Comparison of ENCODE assay signal across 26 cellular contexts in the genomic region with DNA sequence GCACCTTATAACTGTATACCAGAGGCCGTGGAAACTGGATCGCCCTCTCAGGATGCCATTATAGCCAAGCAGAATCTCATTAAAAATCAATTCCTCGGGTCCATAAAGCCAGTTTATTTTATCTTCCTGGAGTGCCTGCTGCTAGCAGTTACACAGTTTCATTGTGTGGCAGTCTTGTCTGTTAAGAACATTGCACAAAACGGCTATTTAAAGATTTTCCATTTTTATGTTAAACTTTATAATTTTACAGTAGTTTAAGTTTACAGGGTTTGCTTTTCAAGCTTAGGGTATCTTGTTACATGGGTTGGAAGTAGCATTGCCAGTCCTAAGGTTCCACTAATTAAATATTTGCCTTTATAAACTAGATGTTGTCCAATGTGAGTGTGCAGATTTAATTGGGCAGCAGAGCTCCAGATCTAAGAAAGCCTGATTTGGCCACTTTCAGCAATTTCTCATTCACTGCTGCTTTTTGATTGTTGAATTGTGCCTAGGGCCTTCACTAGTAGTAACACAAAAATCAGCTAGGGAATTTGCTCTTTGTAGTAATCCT. TPM values are rescaled to one million over a fixed set of nuclear protein-coding genes. Genes with fewer than 3 reads are reported as not detected.
A peak's percentile ranks its signal among the peaks of the same experiment; 100 is the strongest.
DNase-seq lines count a peak whose midpoint lies in the region; ATAC-seq, FAIRE-seq and TF ChIP-seq lines count a peak whose summit lies in the region.
"Had no signal": no experiment of that assay in that cellular context is flagged by ENCODE, and none has a peak within 500 bp of the region (broad histone marks: within the 10 kb centered on the region; RNA-seq: fewer than 3 reads in every experiment).

No MANE protein-coding gene starts in this region.

- H3K4me1 Mint-ChIP-seq in neural progenitor cell: peaks cover 13% of the 10 kb centered on the region

- TF ChIP-seq CTCF in HCT116 (IDR thresholded peaks at IDR 0.05 in 2 of 3, conservative IDR thresholded peaks at IDR 0.05 in 1 of 3; ENCODE audit: borderline replicate concordance in 1 of 3, insufficient read depth in 1 of 3, low read depth in 2 of 3, low read length in 2 of 3): no peak
- no peak for TF ChIP-seq CTCF in neural progenitor cell (IDR thresholded peaks at IDR 0.05)

- H3K27me3 Mint-ChIP-seq in neural progenitor cell (ENCODE audit: insufficient read depth, low read depth): peaks cover 3% of the 10 kb centered on the region

- no peaks in the 10 kb centered on the region for H3K9me3 Mint-ChIP-seq in neural progenitor cell
- H3K9me3 Mint-ChIP-seq: CD8-positive, alpha-beta T cell had no signal

- H3K36me3 ChIP-seq in HCT116 (ENCODE audit: control insufficient read depth in 1 of 2, insufficient read depth in 2 of 2, low read length in 2 of 2): no peaks in the 10 kb centered on the region
- H3K36me3 ChIP-seq in neural progenitor cell: no peaks in the 10 kb centered on the region
- H3K36me3 ChIP-seq: BLaER1 treated with 17β-estradiol and CSF1 and Interleukin-3, amounts not matched to agents 10 nM and 100 nM; HAP-1; Peyer's patch had no signal

- H4K20me1 ChIP-seq in HCT116 (ENCODE audit: insufficient read depth) (no peaks in the 10 kb centered on the region), neural progenitor cell (ENCODE audit: low read depth) (no peaks in the 10 kb centered on the region)
- H4K20me1 ChIP-seq: BLaER1 treated with 17β-estradiol and CSF1 and Interleukin-3, amounts not matched to agents 10 nM and 100 nM had no signal

- peak overlapping the region; percentile 65 for H2AFZ ChIP-seq in HCT116 (ENCODE audit: low read depth, low read length, poor library complexity, severe bottlenecking)
- peak overlapping the region; percentile 50 for H2AFZ ChIP-seq in neural progenitor cell (replicated peaks)
- H2AFZ ChIP-seq: GM23248 had no signal

- CTCF ChIA-PET in HCT116 (lab: Charles Lee): no interaction called here

- no peaks in the 10 kb centered on the region for H3K36me3 Mint-ChIP-seq in neural progenitor cell
- H3K36me3 Mint-ChIP-seq: CD8-positive, alpha-beta T cell had no signal

- H3K4me1 ChIP-seq in HCT116 (ENCODE audit: control insufficient read depth in 1 of 2, insufficient read depth in 2 of 2, low read length in 2 of 2): peaks cover 6 to 10% of the 10 kb centered on the region in 2 experiments; a peak in 3 of 4 replicates
- peaks cover 17% of the 10 kb centered on the region for H3K4me1 ChIP-seq in neural progenitor cell
- H3K4me1 ChIP-seq: BLaER1 treated with 17β-estradiol and CSF1 and Interleukin-3, amounts not matched to agents 10 nM and 100 nM; Peyer's patch had no signal

- ATAC-seq in HCT116: no peak
- ATAC-seq: CD8-positive, alpha-beta T cell had no signal

- intact Hi-C loops in HCT116 (cut with micrococcal nuclease): loop anchor here (10.0 kb wide), 1 partner anchor 571 kb away; no protein-coding TSS in a partner anchor

- no peaks in the 10 kb centered on the region for H3K9me2 ChIP-seq in HCT116 (ENCODE audit: insufficient read depth)

- no peak overlapping the region for H3K27ac ChIP-seq in HCT116 (ENCODE audit: low read depth, low read length)
- no peak overlapping the region for H3K27ac ChIP-seq in neural progenitor cell
- H3K27ac ChIP-seq: BLaER1 treated with 17β-estradiol and CSF1 and Interleukin-3, amounts not matched to agents 10 nM and 100 nM; GM23248; HL-60; Peyer's patch had no signal

- H3K79me2 ChIP-seq in HCT116 (ENCODE audit: insufficient read depth, low read length) (no peaks in the 10 kb centered on the region), neural progenitor cell (ENCODE audit: low read depth) (no peaks in the 10 kb centered on the region)

- TF ChIP-seq RAD21 in HCT116 (IDR thresholded peaks at IDR 0.05; ENCODE audit: low read depth): no peak

- BruUV-seq in HCT116 (replicated peaks; lab: Mats Ljungman, UMichigan): no TSS peak

- H3K4me2 ChIP-seq in HCT116 (ENCODE audit: low read length) (no peak overlapping the region), neural progenitor cell (no peak overlapping the region)
- H3K4me2 ChIP-seq: BLaER1 treated with 17β-estradiol and CSF1 and Interleukin-3, amounts not matched to agents 10 nM and 100 nM had no signal

- H3K9ac ChIP-seq in HCT116 (ENCODE audit: low read length) (no peak overlapping the region), neural progenitor cell (no peak overlapping the region)
- H3K9ac ChIP-seq: BLaER1 treated with 17β-estradiol and CSF1 and Interleukin-3, amounts not matched to agents 10 nM and 100 nM; GM23248 had no signal

- H3K4me3 Mint-ChIP-seq in neural progenitor cell: no peak overlapping the region
- H3K4me3 Mint-ChIP-seq: CD8-positive, alpha-beta T cell had no signal

- no peak overlapping the region for H3K27ac Mint-ChIP-seq in neural progenitor cell
- H3K27ac Mint-ChIP-seq: CD8-positive, alpha-beta T cell had no signal

- TF ChIP-seq POLR2A in HCT116 (IDR thresholded peaks at IDR 0.05; ENCODE audit: borderline replicate concordance, extremely low read depth, insufficient read depth, insufficient read length): no peak

- peaks cover 3% of the 10 kb centered on the region for H3F3A ChIP-seq in neural progenitor cell (ENCODE audit: low read depth)

- H3K27me3 ChIP-seq in HCT116 (ENCODE audit: insufficient read depth, low read length) (no peaks in the 10 kb centered on the region), neural progenitor cell (no peaks in the 10 kb centered on the region)
- H3K27me3 ChIP-seq: BLaER1 treated with 17β-estradiol and CSF1 and Interleukin-3, amounts not matched to agents 10 nM and 100 nM; Peyer's patch had no signal

- RAD21 ChIA-PET in HCT116 (lab: Charles Lee; ENCODE audit: low non-redundant PET in 1 of 2, low total read pairs in 2 of 2, uncharacterized antibody in 2 of 2, unreplicated experiment in 2 of 2): no interaction called here

- H3K9me3 ChIP-seq in HCT116 (ENCODE audit: control insufficient read depth in 1 of 2, insufficient read depth in 1 of 2, low read depth in 1 of 2, low read length in 2 of 2) (no peaks in the 10 kb centered on the region), neural progenitor cell (ENCODE audit: low read depth) (no peaks in the 10 kb centered on the region)
- H3K9me3 ChIP-seq: BLaER1 treated with 17β-estradiol and CSF1 and Interleukin-3, amounts not matched to agents 10 nM and 100 nM; HAP-1; Peyer's patch had no signal

- H3K4me3 ChIP-seq in HCT116 (replicated peaks in 1 of 2; ENCODE audit: low read depth in 1 of 2, low read length in 2 of 2) (no peak overlapping the region), neural progenitor cell (no peak overlapping the region)
- H3K4me3 ChIP-seq: BLaER1 treated with 17β-estradiol and CSF1 and Interleukin-3, amounts not matched to agents 10 nM and 100 nM; GM23248; HAP-1; Peyer's patch had no signal

- no peak for FAIRE-seq in frontal cortex (lab: Jason Lieb, UNC)
- FAIRE-seq: GM12891 had no signal

- DNase-seq in HCT116 (ENCODE audit: low read depth, low spot score) (no peak), NCI-H1092 (lab: John Stamatoyannopoulos, UW) (peak; percentile 67), NCI-H69 (lab: John Stamatoyannopoulos, UW) (peak; percentile 53), neural progenitor cell (ENCODE audit: low spot score) (no peak), glomerular visceral epithelial cell (ENCODE audit: extremely low spot score) (no peak), NCI-H524 treated with DMSO at 0.1 percent for 48 hours (lab: John Stamatoyannopoulos, UW) (no peak), frontal cortex (ENCODE audit: low spot score in 2 of 2) (no peak), H4 (ENCODE audit: low spot score) (no peak)
- DNase-seq: ACHN; Calu3; CD8-positive, alpha-beta T cell; DMS153; GM23248; KBM-7; NCI-H1105 treated with DMSO at 0.1 percent for 48 hours; NCI-H2107; NCI-H2227 treated with DMSO at 0.1 percent for 48 hours; NCI-H526; NK-92 treated with Interleukin-12 subunit alpha and Interleukin-12 subunit beta, amount 100 ng/mL, for 24 hours; Peyer's patch; T-helper 1 cell had no signal

- POLR2A ChIA-PET in HCT116 (lab: Charles Lee): no interaction called here

TF ChIP-seq in HCT116, 20 proteins besides CTCF, POLR2A, EP300 and RAD21:
- TF ChIP-seq, protein P1, sequence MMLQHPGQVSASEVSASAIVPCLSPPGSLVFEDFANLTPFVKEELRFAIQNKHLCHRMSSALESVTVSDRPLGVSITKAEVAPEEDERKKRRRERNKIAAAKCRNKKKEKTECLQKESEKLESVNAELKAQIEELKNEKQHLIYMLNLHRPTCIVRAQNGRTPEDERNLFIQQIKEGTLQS (IDR thresholded peaks at IDR 0.05): no peak
- TF ChIP-seq CEBPB (IDR thresholded peaks at IDR 0.05; ENCODE audit: low read depth): no peak
- TF ChIP-seq ELF1 (IDR thresholded peaks at IDR 0.05; ENCODE audit: borderline replicate concordance, low read depth): no peak
- TF ChIP-seq POLR2AphosphoS5 (IDR thresholded peaks at IDR 0.05; ENCODE audit: low read depth, low read length): no peak
- no peak for TF ChIP-seq EGR1 (IDR thresholded peaks at IDR 0.05; ENCODE audit: low read depth)
- TF ChIP-seq FOSL1 (IDR thresholded peaks at IDR 0.05; ENCODE audit: low read depth): no peak
- no peak for TF ChIP-seq JUND (IDR thresholded peaks at IDR 0.05)

RNA-seq across cellular contexts. Expression of gene TMEM30B, which starts 17.0 kb away (rescaled TPM):
- total RNA-seq in HCT116 (2021; ENCODE audit: unreplicated experiment) (0.12 TPM), neural progenitor cell (ENCODE audit: low replicate concordance) (0.07 and 0.09 TPM in 2 replicates), frontal cortex (under 0.01 TPM)
- polyA plus RNA-seq in HCT116 (2012): not detected in 2 replicates
- total RNA-seq in H4 (2014; rRNA removed; shearing (Covaris generic)): not detected in 2 replicates
- total RNA-seq: G401 had no signal

RNA-seq across cellular contexts. Expression of gene PRKCH, which starts 57.3 kb away (rescaled TPM):
- total RNA-seq in HCT116 (2021; ENCODE audit: unreplicated experiment): 16.6 TPM
- 17.4 and 17.7 TPM in 2 replicates for polyA plus RNA-seq in HCT116 (2012)
- total RNA-seq in neural progenitor cell (ENCODE audit: low replicate concordance): 0.22 and 1.3 TPM in 2 replicates
- total RNA-seq in frontal cortex: 21.6 TPM
- total RNA-seq in H4 (2014; rRNA removed; shearing (Covaris generic)): 5.0 and 5.3 TPM in 2 replicates
- total RNA-seq: G401 had no signal

Comparison
In these comparisons a context has a peak if more than half of its experiments do, and no peak if none do; other contexts are left out.
1. DNase-seq: peak in NCI-H1092 (single experiment) and NCI-H69 (single experiment); none in HCT116 (single experiment), neural progenitor cell (single experiment), glomerular visceral epithelial cell (single experiment), NCI-H524 treated with DMSO at 0.1 percent for 48 hours (single experiment), frontal cortex (0 of 2) and H4 (single experiment).